8 cellular contexts compared by ENCODE assay signal in the genomic region with DNA sequence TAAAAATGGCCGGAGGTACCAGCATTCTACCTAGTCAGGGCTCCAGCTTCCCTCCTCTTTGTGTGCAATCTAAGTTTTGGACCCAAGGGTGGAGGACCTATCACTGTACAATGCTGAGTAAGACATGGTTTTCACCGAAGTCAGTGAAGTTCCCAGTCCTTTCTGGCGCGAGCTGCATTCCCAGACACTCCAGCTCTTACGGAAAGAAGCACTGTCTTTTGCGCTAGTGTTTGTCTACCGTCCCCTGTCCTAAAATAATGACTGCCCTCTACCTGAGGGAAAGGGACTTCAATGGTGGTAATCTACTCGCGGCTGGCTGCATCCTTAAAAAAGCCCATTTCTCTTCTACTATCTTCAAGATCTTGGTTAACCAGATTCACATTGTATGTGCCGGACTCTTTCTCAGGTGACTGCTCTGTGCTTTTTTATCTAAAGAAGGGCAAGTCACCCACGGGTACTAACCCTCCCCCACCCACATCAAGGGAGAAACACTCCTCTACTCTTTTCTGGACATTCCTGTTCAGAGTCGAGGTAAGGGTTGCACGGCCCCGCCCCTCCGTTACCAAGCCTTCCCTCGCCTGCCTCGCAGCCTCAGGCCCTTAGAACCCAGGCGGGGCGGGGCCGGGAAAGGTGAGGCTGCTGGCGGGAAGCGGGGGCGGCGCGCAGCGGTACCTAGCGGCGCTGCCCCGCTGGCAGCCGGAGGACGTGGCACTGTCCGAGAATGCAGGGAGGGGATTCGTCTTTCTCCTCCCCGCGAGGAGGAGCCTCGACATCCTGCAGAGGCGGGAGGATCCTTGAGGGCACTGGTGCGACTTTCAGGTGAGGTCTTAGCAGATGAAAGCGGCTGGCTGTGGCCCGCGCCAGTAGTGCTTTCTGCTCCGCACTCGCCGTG.
DNase-seq lines count a peak whose midpoint lies in the region; ATAC-seq and TF ChIP-seq lines count a peak whose summit lies in the region.
"Not testable (repeated sequence)": the region's sequence is repeated elsewhere in the genome, so short reads cannot be mapped to it uniquely, and the experiment has no call there.

No MANE protein-coding gene starts in this region.

- DNase-seq in HS-5 (ENCODE audit: low read depth) (peak; percentile 60), memory B cell (ENCODE audit: low spot score in 2 of 2) (peak; percentile 35 to 57)
- DNase-seq in NK-92 treated with Interleukin-12 subunit alpha and Interleukin-12 subunit beta, amount 100 ng/mL, for 24 hours (lab: John Stamatoyannopoulos, UW), result peak; percentile 65
- peak; percentile 87 for DNase-seq in activated CD8-positive, alpha-beta memory T cell treated with anti-CD3 and anti-CD28 coated beads for 24 hours
- DNase-seq in effector memory CD4-positive, alpha-beta T cell, result peak; percentile 48 to 61 (median 59)
- DNase-seq in stimulated activated CD4-positive, alpha-beta T cell treated with anti-CD3 and anti-CD28 coated beads, Interleukin-4, amount 100 ng/mL, for 4 hours, result peak; percentile 57 to 64

- H3K36me3 Mint-ChIP-seq in memory B cell, result not testable (repeated sequence)

- H3K9me3 Mint-ChIP-seq in memory B cell, result not testable (repeated sequence)

- peak overlapping the region; percentile 91 for H3K4me3 Mint-ChIP-seq in memory B cell

- H3K27ac Mint-ChIP-seq in memory B cell, result peak overlapping the region; percentile 13

- TF ChIP-seq CTCF in C4-2B (conservative IDR thresholded peaks at IDR 0.05), result peak; percentile 22

- not testable (repeated sequence) for H3K9me3 ChIP-seq in effector memory CD4-positive, alpha-beta T cell (ENCODE audit: control insufficient read depth, low read length)

- ATAC-seq in GM21423 (IDR thresholded peaks at IDR 0.05; ENCODE audit: unreplicated experiment), result peak; percentile 64
- ATAC-seq in memory B cell (ENCODE audit: low read depth), result peak; percentile 64

- H3K27ac ChIP-seq in C4-2B, result peak overlapping the region; percentile 59
- H3K27ac ChIP-seq in effector memory CD4-positive, alpha-beta T cell (ENCODE audit: insufficient read depth, low read length, poor library complexity, severe bottlenecking), result peak overlapping the region; percentile 48

- not testable (repeated sequence) for H3K27me3 Mint-ChIP-seq in memory B cell

- not testable (repeated sequence) for H3K4me1 ChIP-seq in effector memory CD4-positive, alpha-beta T cell (ENCODE audit: control insufficient read depth, insufficient read depth, low read length, poor library complexity, severe bottlenecking)

- H3K4me3 ChIP-seq in effector memory CD4-positive, alpha-beta T cell (ENCODE audit: insufficient read depth, low read depth, low read length, poor library complexity, severe bottlenecking), result peak overlapping the region; percentile 61

- not testable (repeated sequence) for H3K27me3 ChIP-seq in effector memory CD4-positive, alpha-beta T cell (replicated peaks; ENCODE audit: control insufficient read depth, insufficient read depth, low read length, poor library complexity, severe bottlenecking)

- H3K36me3 ChIP-seq in effector memory CD4-positive, alpha-beta T cell (ENCODE audit: control insufficient read depth, insufficient read depth, low read length), result not testable (repeated sequence)

- H3K4me1 Mint-ChIP-seq in memory B cell, result not testable (repeated sequence)

Comparison
In these comparisons a context has a peak if more than half of its experiments do, and no peak if none do; other contexts are left out.
1. Peak in every context shown above with its lines: DNase-seq, ATAC-seq, H3K4me3 ChIP-seq and H3K27ac ChIP-seq.